ENCODE assay signal across 23 cellular contexts in the genomic region with DNA sequence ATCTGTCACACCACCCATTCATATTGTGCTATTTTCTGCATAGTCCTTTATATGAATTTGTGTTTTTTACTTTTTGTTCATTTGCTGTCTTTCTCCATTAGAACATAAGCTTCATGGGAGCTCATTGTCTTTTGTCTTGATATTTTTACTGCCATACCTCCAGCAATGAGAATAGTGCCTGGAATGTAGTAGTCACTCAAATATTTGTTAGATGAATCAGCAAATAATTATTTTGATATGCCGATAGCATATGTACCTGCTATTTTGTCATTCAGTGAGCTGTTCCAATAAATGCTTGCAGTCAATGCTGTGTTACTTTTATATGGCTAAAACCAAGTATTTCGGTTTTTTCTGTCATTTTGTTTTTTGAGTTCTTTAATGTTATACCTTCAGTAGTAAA. TPM values are rescaled to one million over a fixed set of nuclear protein-coding genes. Genes with fewer than 3 reads are reported as not detected.
A peak's percentile ranks its signal among the peaks of the same experiment; 100 is the strongest.
DNase-seq lines count a peak whose midpoint lies in the region; FAIRE-seq and TF ChIP-seq lines count a peak whose summit lies in the region.
"Had no signal": no experiment of that assay in that cellular context is flagged by ENCODE, and none has a peak within 500 bp of the region (broad histone marks: within the 10 kb centered on the region; RNA-seq: fewer than 3 reads in every experiment).

No MANE protein-coding gene starts in this region.

- 38% methylated on average over 2 of the region's 2 CpGs for WGBS in mammary epithelial cell (ENCODE audit: low coverage, missing lambda C conversion rate)

- FAIRE-seq in GM12891 (lab: Jason Lieb, UNC) = no peak
- FAIRE-seq: H1, TTC549 had no signal

- no peak for TF ChIP-seq POLR2A in GM12891 (IDR thresholded peaks at IDR 0.05; ENCODE audit: low read depth, low read length)

- no peaks in the 10 kb centered on the region for H3K9me3 ChIP-seq in mammary epithelial cell (replicated peaks; ENCODE audit: insufficient read depth, low read length)
- H3K9me3 ChIP-seq: colonic mucosa had no signal

- in situ Hi-C loops in mammary epithelial cell (cut with MboI; ENCODE audit: low sequenced_read_pairs in 2 of 2) = no loop called here

- H3K36me3 ChIP-seq in mammary epithelial cell (ENCODE audit: insufficient read depth, low read length) = no peaks in the 10 kb centered on the region
- H3K36me3 ChIP-seq: colonic mucosa had no signal

- no peak overlapping the region for H2AFZ ChIP-seq in mammary epithelial cell (ENCODE audit: low read depth, low read length)
- H2AFZ ChIP-seq: parathyroid adenoma had no signal

- H3K9ac ChIP-seq in mammary epithelial cell (ENCODE audit: insufficient read depth, low read length) = no peak overlapping the region
- H3K9ac ChIP-seq: parathyroid adenoma had no signal

- dilution Hi-C loops in mammary epithelial cell (cut with HindIII; ENCODE audit: low sequenced_read_pairs) = no loop called here

- peak overlapping the region; percentile 17 for H3K4me2 ChIP-seq in mammary epithelial cell (ENCODE audit: insufficient read depth, low read depth, low read length)

- no peaks in the 10 kb centered on the region for H3K79me2 ChIP-seq in mammary epithelial cell (ENCODE audit: insufficient read depth, low read length)
- H3K79me2 ChIP-seq: parathyroid adenoma had no signal

- intact Hi-C loops in mammary epithelial cell (cut with micrococcal nuclease) = no loop called here

- H3K27ac ChIP-seq in mammary epithelial cell (ENCODE audit: insufficient read depth, low read depth, low read length) = no peak overlapping the region
- H3K27ac ChIP-seq: colonic mucosa, parathyroid adenoma had no signal

- peak; percentile 2 for DNase-seq in Daoy (ENCODE audit: low read depth)
- peak; percentile 3 for DNase-seq in NCI-H226
- peak; percentile 46 for DNase-seq in mammary epithelial cell
- peak; percentile 37 for DNase-seq in kidney glomerular epithelial cell (lab: John Stamatoyannopoulos, UW)
- DNase-seq in OCI-M1 (lab: John Stamatoyannopoulos, UW) = no peak
- no peak for DNase-seq in NCI-H1417 (lab: John Stamatoyannopoulos, UW)
- DNase-seq in nucleus accumbens (lab: John Stamatoyannopoulos, UW) = no peak
- no peak for DNase-seq in GM12891 (ENCODE audit: insufficient read length, low spot score)
- DNase-seq: activated CD4-positive, alpha-beta T cell treated with anti-CD3 and anti-CD28 coated beads, Interleukin-2, amount 10 ng/mL, durations not matched to agents 24 days and 14 days; activated CD8-positive, alpha-beta memory T cell treated with anti-CD3 and anti-CD28 coated beads, Interleukin-2, amount 50 U/mL, for 4 hours; activated gamma-delta T cell; amniotic stem cell; colonic mucosa; DND-41; naive B cell; NCI-H1105 treated with DMSO at 0.1 percent for 48 hours; stimulated activated CD4-positive, alpha-beta T cell treated with anti-CD3 and anti-CD28 coated beads, Interleukin-2, amount 100 ng/mL, for 48 hours had no signal

- H3K27me3 ChIP-seq in mammary epithelial cell (ENCODE audit: insufficient read depth, low read length) = no peaks in the 10 kb centered on the region
- H3K27me3 ChIP-seq: colonic mucosa had no signal

- CTCF ChIA-PET in mammary epithelial cell (lab: Charles Lee; ENCODE audit: low non-redundant PET) = interaction anchor here (0.6 kb wide), 2 partner anchors 18 to 22 kb away, joined by 4 to 5 read pairs; no protein-coding TSS in a partner anchor

- H3K4me1 ChIP-seq in mammary epithelial cell (ENCODE audit: insufficient read depth, low read length) = peaks cover 13% of the 10 kb centered on the region
- H3K4me1 ChIP-seq: colonic mucosa, parathyroid adenoma had no signal

- BruUV-seq in mammary epithelial cell (replicated peaks; lab: Mats Ljungman, UMichigan) = no TSS peak

- no peak for TF ChIP-seq CTCF in mammary epithelial cell (conservative IDR thresholded peaks at IDR 0.05 in 1 of 2, IDR thresholded peaks at IDR 0.05 in 1 of 2; ENCODE audit: extremely low read depth in 1 of 2, insufficient read depth in 1 of 2, low read depth in 1 of 2, low read length in 2 of 2)

- H4K20me1 ChIP-seq in mammary epithelial cell (ENCODE audit: insufficient read depth, low read length) = no peaks in the 10 kb centered on the region

- H3K4me3 ChIP-seq in mammary epithelial cell (replicated peaks in 1 of 3; ENCODE audit: insufficient read depth in 1 of 3, low read depth in 2 of 3, low read length in 3 of 3) = no peak overlapping the region
- H3K4me3 ChIP-seq: colonic mucosa, lung had no signal

TF ChIP-seq in GM12891, 5 proteins besides CTCF, POLR2A, EP300 and RAD21:
- no peak for TF ChIP-seq SPI1 (IDR thresholded peaks at IDR 0.05; ENCODE audit: low read depth, low read length)
- TF ChIP-seq POLR2AphosphoS5 (IDR thresholded peaks at IDR 0.05; ENCODE audit: low read depth, low read length) = no peak
- no peak for TF ChIP-seq POU2F2 (IDR thresholded peaks at IDR 0.05; ENCODE audit: low read depth, low read length)
- TF ChIP-seq PAX5 (IDR thresholded peaks at IDR 0.05; ENCODE audit: insufficient read depth, low read length, severe bottlenecking) = no peak
- no peak for TF ChIP-seq TAF1 (IDR thresholded peaks at IDR 0.05; ENCODE audit: low read depth, low read length)

RNA-seq across cellular contexts. Expression of gene SLC25A31, which starts 43.5 kb away (rescaled TPM):
- not detected in 2 replicates for total RNA-seq in Daoy (2014; rRNA removed; shearing (Covaris generic))
- not detected for total RNA-seq in mammary epithelial cell
- polyA plus RNA-seq in mammary epithelial cell = not detected
- polyA minus RNA-seq in mammary epithelial cell = not detected
- not detected for polyA plus RNA-seq in GM12891 (2012; ENCODE audit: low read depth, missing spikeins)
- total RNA-seq: activated CD4-positive, alpha-beta T cell treated with anti-CD3 and anti-CD28 coated beads, Interleukin-2, amount 10 ng/mL, durations not matched to agents 24 days and 14 days; colonic mucosa; H1; lung; OCI-LY7; urinary bladder had no signal
- polyA plus RNA-seq: H1, urinary bladder had no signal

RNA-seq across cellular contexts. Expression of gene INTU, which starts 53.9 kb away (rescaled TPM):
- total RNA-seq in Daoy (2014; rRNA removed; shearing (Covaris generic)) = 1.3 and 6.6 TPM in 2 replicates
- 10 to 100 TPM in 1 of 2 donors, 1 to 10 TPM in 1; 6.3 to 25.5 TPM for total RNA-seq in mammary epithelial cell
- 1.8 TPM for polyA plus RNA-seq in mammary epithelial cell
- 9.0 TPM for polyA minus RNA-seq in mammary epithelial cell
- polyA plus RNA-seq in GM12891 (2012; ENCODE audit: low read depth, missing spikeins) = 0.08 TPM
- total RNA-seq: activated CD4-positive, alpha-beta T cell treated with anti-CD3 and anti-CD28 coated beads, Interleukin-2, amount 10 ng/mL, durations not matched to agents 24 days and 14 days; OCI-LY7 had no signal

Comparison
In these comparisons a context has a peak if more than half of its experiments do, and no peak if none do; other contexts are left out.
1. DNase-seq: peak in Daoy (single experiment), NCI-H226 (single experiment), mammary epithelial cell (single experiment) and kidney glomerular epithelial cell (single experiment); none in OCI-M1 (single experiment), NCI-H1417 (0 of 3), nucleus accumbens (0 of 56) and GM12891 (single experiment).